Comparison of ENCODE assay signal across 6 cellular contexts in genomic region chr17:76121932-76122383, GRCh38. TPM values are rescaled to one million over a fixed set of nuclear protein-coding genes. Genes with fewer than 3 reads are reported as not detected.
DNase-seq lines count a peak whose midpoint lies in the region; ATAC-seq, FAIRE-seq and TF ChIP-seq lines count a peak whose summit lies in the region.

No MANE protein-coding gene starts in this region.

- no peaks in the 10 kb centered on the region for H3K4me1 Mint-ChIP-seq in osteocyte (ENCODE audit: unreplicated experiment)
- H3K4me1 Mint-ChIP-seq in glutamatergic neuron (ENCODE audit: low read depth, unreplicated experiment) = no peaks in the 10 kb centered on the region

- H3K36me3 Mint-ChIP-seq in osteocyte (ENCODE audit: unreplicated experiment) (no peaks in the 10 kb centered on the region), glutamatergic neuron (ENCODE audit: unreplicated experiment) (no peaks in the 10 kb centered on the region)

- H3K4me3 ChIP-seq in bronchial epithelial cell (ENCODE audit: low read depth, low read length) = peak overlapping the region; percentile 25

- H3K36me3 ChIP-seq in bronchial epithelial cell (ENCODE audit: control insufficient read depth, insufficient read depth, low read length) = no peaks in the 10 kb centered on the region

- H3K9me3 Mint-ChIP-seq in osteocyte (ENCODE audit: unreplicated experiment) = no peaks in the 10 kb centered on the region
- H3K9me3 Mint-ChIP-seq in glutamatergic neuron (ENCODE audit: unreplicated experiment) = peaks cover 6% of the 10 kb centered on the region

- no peak for TF ChIP-seq CTCF in bronchial epithelial cell (IDR thresholded peaks at IDR 0.05; ENCODE audit: insufficient read depth, low read length, severe bottlenecking)
- TF ChIP-seq CTCF in osteocyte (IDR thresholded peaks at IDR 0.05) = no peak
- no peak for TF ChIP-seq CTCF in glutamatergic neuron (IDR thresholded peaks at IDR 0.05; ENCODE audit: partially characterized antibody, unreplicated experiment)

- no peak for FAIRE-seq in bronchial epithelial cell (lab: Jason Lieb, UNC)

- peak overlapping the region; percentile 1 for H3K27ac Mint-ChIP-seq in osteocyte (ENCODE audit: unreplicated experiment)
- no peak overlapping the region for H3K27ac Mint-ChIP-seq in glutamatergic neuron (ENCODE audit: unreplicated experiment)

- peaks cover 23% of the 10 kb centered on the region for H3K27me3 Mint-ChIP-seq in osteocyte (ENCODE audit: unreplicated experiment)
- peaks cover 7% of the 10 kb centered on the region for H3K27me3 Mint-ChIP-seq in glutamatergic neuron (ENCODE audit: unreplicated experiment)

- DNase-seq in bronchial epithelial cell (ENCODE audit: low read depth) = no peak
- no peak for DNase-seq in osteocyte (ENCODE audit: extremely low spot score, unreplicated experiment)
- DNase-seq in Kasumi-1 (lab: John Stamatoyannopoulos, UW) = no peak
- no peak for DNase-seq in HuH-7 (ENCODE audit: low spot score)
- no peak for DNase-seq in glutamatergic neuron

- H3K4me3 Mint-ChIP-seq in osteocyte (ENCODE audit: unreplicated experiment) (no peak overlapping the region), glutamatergic neuron (ENCODE audit: unreplicated experiment) (no peak overlapping the region)

- peak; percentile 18 for ATAC-seq in GM21825 (IDR thresholded peaks at IDR 0.05; ENCODE audit: unreplicated experiment)

- H3K27me3 ChIP-seq in bronchial epithelial cell (ENCODE audit: control insufficient read depth, insufficient read depth, low read length) = no peaks in the 10 kb centered on the region

RNA-seq across cellular contexts. Expression of gene EXOC7, which starts 18.4 kb away (rescaled TPM):
- total RNA-seq in bronchial epithelial cell = 41.9 and 49.5 TPM in 2 replicates
- 158 and 164 TPM in 2 replicates for total RNA-seq in osteocyte
- 249 TPM for total RNA-seq in glutamatergic neuron (ENCODE audit: unreplicated experiment)

RNA-seq across cellular contexts. Expression of gene FOXJ1, which starts 19.1 kb away (rescaled TPM):
- total RNA-seq in bronchial epithelial cell = not detected in 2 replicates
- total RNA-seq in osteocyte = 0.13 TPM in 2 replicates
- not detected for total RNA-seq in glutamatergic neuron (ENCODE audit: unreplicated experiment)

RNA-seq across cellular contexts. Expression of gene ZACN, which starts 43.0 kb away (rescaled TPM):
- not detected in 2 replicates for total RNA-seq in bronchial epithelial cell
- not detected in 2 replicates for total RNA-seq in osteocyte
- total RNA-seq in glutamatergic neuron (ENCODE audit: unreplicated experiment) = 1.9 TPM

RNA-seq across cellular contexts. Expression of gene GALR2, which starts 47.4 kb away (rescaled TPM):
- total RNA-seq in bronchial epithelial cell (not detected in 2 replicates), osteocyte (not detected in 2 replicates), glutamatergic neuron (ENCODE audit: unreplicated experiment) (3.3 TPM)

RNA-seq across cellular contexts. Expression of gene SRP68, which starts 49.6 kb away (rescaled TPM):
- total RNA-seq in bronchial epithelial cell = 42.9 and 54.8 TPM in 2 replicates
- 73.7 and 74.7 TPM in 2 replicates for total RNA-seq in osteocyte
- total RNA-seq in glutamatergic neuron (ENCODE audit: unreplicated experiment) = 48.4 TPM
